1 cellular context compared by ENCODE assay signal in genomic region chr2:71455741-71456569, GRCh38.
TF ChIP-seq lines count a peak whose summit lies in the region.

No MANE protein-coding gene starts in this region.

TF ChIP-seq in HepG2, 621 proteins besides CTCF, POLR2A, EP300 and RAD21 (continued from another document):
- TF ChIP-seq NR0B2 (CRISPR knock-in tag; IDR thresholded peaks at IDR 0.05) (no peak), BHLHE40 (IDR thresholded peaks at IDR 0.05; ENCODE audit: low read length) (no peak), REST (IDR thresholded peaks at IDR 0.05; ENCODE audit: borderline replicate concordance in 1 of 2, low read depth in 1 of 2, low read length in 2 of 2) (no peak), ATF6 (CRISPR knock-in tag; conservative IDR thresholded peaks at IDR 0.05) (no peak), MTERF4 (CRISPR knock-in tag; IDR thresholded peaks at IDR 0.05) (no peak), RFX3 (CRISPR knock-in tag; IDR thresholded peaks at IDR 0.05) (no peak), PBX3 (CRISPR knock-in tag; IDR thresholded peaks at IDR 0.05; ENCODE audit: borderline replicate concordance) (no peak), ZNF512B (CRISPR knock-in tag; IDR thresholded peaks at IDR 0.05; ENCODE audit: borderline replicate concordance) (no peak), JUND (CRISPR knock-in tag; IDR thresholded peaks at IDR 0.05) (no peak), NRL (CRISPR knock-in tag; IDR thresholded peaks at IDR 0.05; ENCODE audit: borderline replicate concordance) (0 out of 2 replicates have a peak, but pooled peaks have one; percentile 13), ZNF256 (CRISPR knock-in tag; conservative IDR thresholded peaks at IDR 0.05) (no peak), ZBTB2 (CRISPR knock-in tag; IDR thresholded peaks at IDR 0.05; ENCODE audit: low read depth) (no peak)
